Comparison of ENCODE assay signal across 8 cellular contexts in the genomic region with DNA sequence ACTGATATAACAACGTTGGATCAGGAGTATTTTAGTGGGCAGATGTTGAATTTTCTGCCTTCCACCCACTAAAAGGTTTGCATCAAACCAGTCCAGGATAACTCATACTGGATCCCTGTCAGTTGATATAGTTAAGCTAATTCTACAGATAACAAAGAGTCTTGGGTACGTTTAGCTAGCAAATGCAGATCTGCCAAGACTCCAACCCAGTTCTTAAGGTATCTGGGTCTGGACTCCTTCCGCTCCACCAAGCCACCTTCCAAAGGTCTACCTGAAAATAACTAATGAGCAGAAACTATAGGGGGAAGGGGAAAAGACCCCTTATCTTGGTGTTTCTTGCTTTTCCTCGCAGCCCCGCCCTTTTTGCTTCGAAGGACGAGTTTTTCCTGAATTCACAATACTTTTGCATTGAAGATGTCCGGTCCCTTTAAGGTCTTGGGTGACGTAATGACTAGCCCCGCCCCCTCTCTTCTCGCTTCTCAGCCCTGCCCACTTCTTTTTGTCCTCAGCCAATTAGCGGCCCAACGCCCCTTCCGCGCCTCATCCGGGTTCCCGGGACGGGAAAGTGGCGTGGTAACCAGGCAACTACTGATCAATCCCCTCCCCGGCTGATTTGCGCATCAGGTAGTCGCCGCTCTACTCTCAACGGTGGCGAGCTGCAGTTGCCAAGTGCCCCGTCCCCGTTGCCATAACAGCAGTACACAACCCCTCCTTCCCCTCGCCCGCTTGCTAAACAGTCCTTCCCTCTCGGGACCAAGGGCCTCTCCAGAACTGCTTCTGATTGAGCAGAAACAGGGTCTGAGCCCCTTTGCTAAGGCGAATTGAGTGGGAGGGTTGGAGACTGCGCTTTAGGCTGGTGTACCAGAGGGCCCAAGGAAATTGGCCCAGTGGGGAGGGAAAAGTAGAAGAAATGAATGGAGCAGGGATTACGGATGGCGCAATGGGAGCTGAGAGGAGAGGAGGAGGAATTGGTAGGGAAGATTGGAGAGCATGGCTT. TPM values are rescaled to one million over a fixed set of nuclear protein-coding genes. Genes with fewer than 3 reads are reported as not detected.
DNase-seq lines count a peak whose midpoint lies in the region; ATAC-seq and TF ChIP-seq lines count a peak whose summit lies in the region.

A gene with protein sequence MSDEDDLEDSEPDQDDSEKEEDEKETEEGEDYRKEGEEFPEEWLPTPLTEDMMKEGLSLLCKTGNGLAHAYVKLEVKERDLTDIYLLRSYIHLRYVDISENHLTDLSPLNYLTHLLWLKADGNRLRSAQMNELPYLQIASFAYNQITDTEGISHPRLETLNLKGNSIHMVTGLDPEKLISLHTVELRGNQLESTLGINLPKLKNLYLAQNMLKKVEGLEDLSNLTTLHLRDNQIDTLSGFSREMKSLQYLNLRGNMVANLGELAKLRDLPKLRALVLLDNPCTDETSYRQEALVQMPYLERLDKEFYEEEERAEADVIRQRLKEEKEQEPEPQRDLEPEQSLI (plus strand): TSS at position 543 of the 997 bp plus-strand sequence. CDS start 812 bp downstream, outside the sequence.

- DNase-seq in GM10266 (ENCODE audit: extremely low spot score) (peak; percentile 94), NCI-H1105 treated with DMSO at 0.1 percent for 48 hours (lab: John Stamatoyannopoulos, UW) (peak; percentile 98), SKM-1 treated with dmso at 0.1 percent for 144 hours (lab: John Stamatoyannopoulos, UW; ENCODE audit: unreplicated experiment) (peak; percentile 84), Right ventricle myocardium superior (peak; percentile 98), ovary (peak; percentile 96 to 99 (median 97)), thyroid gland (peak; percentile 99)
- peak; percentile 93 for DNase-seq in activated naive CD8-positive, alpha-beta T cell treated with anti-CD3 and anti-CD28 coated beads, Interleukin-2, amount 50 U/mL, for 16 hours (ENCODE audit: low read depth, low spot score)

- H3K4me3 ChIP-seq in ovary (peak within 1 kb of the TSS; percentile 56), thyroid gland (replicated peaks in 1 of 3) (peak within 1 kb of the TSS; percentile 11 to 80 (median 53))

- ATAC-seq in HG02610 (IDR thresholded peaks at IDR 0.05; ENCODE audit: unreplicated experiment) (peak; percentile 89), Right ventricle myocardium superior (ENCODE audit: poor library complexity) (peak; percentile 98)

- TF ChIP-seq POLR2A in ovary (IDR thresholded peaks at IDR 0.05), result peak; percentile 95
- TF ChIP-seq POLR2A in thyroid gland (IDR thresholded peaks at IDR 0.05), result peak; percentile 70 to 77

- intact Hi-C loops in Right ventricle myocardium superior (cut with DNase I), result no loop called here
- intact Hi-C loops in ovary (cut with DNase I), result no loop called here
- intact Hi-C loops in thyroid gland (cut with DNase I), result no loop called here

- 3 to 4% (median 3%) methylated on average over 34 of the region's 34 CpGs for WGBS in ovary, 3 donors
- WGBS in thyroid gland, 2 donors, result 5 to 6% methylated on average over 34 of the region's 34 CpGs

- H3K9me3 ChIP-seq in ovary (no peaks in the 10 kb centered on the region), thyroid gland (no peaks in the 10 kb centered on the region)

- no peaks in the 10 kb centered on the region for H3K36me3 ChIP-seq in ovary
- no peaks in the 10 kb centered on the region for H3K36me3 ChIP-seq in thyroid gland

- H3K27ac ChIP-seq in ovary (peak within 1 kb of the TSS; percentile 75 to 79), thyroid gland (peak within 1 kb of the TSS; percentile 68 to 89 (median 70))

- no peak for TF ChIP-seq CTCF in GM10266 (IDR thresholded peaks at IDR 0.05; ENCODE audit: control insufficient read depth, insufficient read depth, low read depth, missing control alignments)
- TF ChIP-seq CTCF in ovary (IDR thresholded peaks at IDR 0.05), result no peak
- TF ChIP-seq CTCF in thyroid gland (IDR thresholded peaks at IDR 0.05), result peak in 1 of 6 experiments; percentile 5

- H3K4me1 ChIP-seq in ovary (ENCODE audit: insufficient read depth) (no peaks in the 10 kb centered on the region), thyroid gland (peaks cover 18 to 20% of the 10 kb centered on the region in 2 donors)

- TF ChIP-seq EP300 in ovary (IDR thresholded peaks at IDR 0.05), result no peak

- no peaks in the 10 kb centered on the region for H3K27me3 ChIP-seq in ovary
- no peaks in the 10 kb centered on the region for H3K27me3 ChIP-seq in thyroid gland

RNA-seq across cellular contexts. Expression of the gene that starts here (rescaled TPM):
- total RNA-seq in Right ventricle myocardium superior, result 8.2 TPM
- 10 to 100 TPM; 13.9 to 67.6 (median 16.7) TPM for total RNA-seq in ovary
- polyA plus RNA-seq in ovary, result 10 to 100 TPM; 11.2 to 16.5 TPM
- 10 to 100 TPM in 3 of 4 donors, 1 to 10 TPM in 1; 8.7 to 16.4 (median 13.0) TPM for total RNA-seq in thyroid gland

Comparison
In these comparisons a context has a peak if more than half of its experiments do, and no peak if none do; other contexts are left out.
1. Peak in every context shown above with its lines: DNase-seq, ATAC-seq, H3K4me3 ChIP-seq and H3K27ac ChIP-seq.